1 cellular context compared by ENCODE assay signal in genomic region chr4:54658321-54659093, GRCh38.
TF ChIP-seq lines count a peak whose summit lies in the region.

No MANE protein-coding gene starts in this region.

TF ChIP-seq in HEK293, 187 proteins besides CTCF, POLR2A, EP300 and RAD21 (continued from another document and continues in another):
- TF ChIP-seq ZNF362 (tag by site-specific recombination; IDR thresholded peaks at IDR 0.05): no peak
- TF ChIP-seq ZNF184 (tag by site-specific recombination; IDR thresholded peaks at IDR 0.05): no peak
- no peak for TF ChIP-seq ZNF16 (tag by site-specific recombination; IDR thresholded peaks at IDR 0.05; ENCODE audit: low read depth)
- TF ChIP-seq OSR2 (tag by site-specific recombination; IDR thresholded peaks at IDR 0.05): no peak
- TF ChIP-seq ZNF133 (tag by site-specific recombination; IDR thresholded peaks at IDR 0.05): no peak
- TF ChIP-seq FEZF1 (tag by site-specific recombination; IDR thresholded peaks at IDR 0.05): peak; percentile 72
- TF ChIP-seq ZNF239 (tag by site-specific recombination; IDR thresholded peaks at IDR 0.05): no peak
- TF ChIP-seq ZNF311 (tag by site-specific recombination; IDR thresholded peaks at IDR 0.05; ENCODE audit: borderline replicate concordance): no peak
- no peak for TF ChIP-seq ZNF792 (tag by site-specific recombination; IDR thresholded peaks at IDR 0.05)
- TF ChIP-seq ZNF2 (tag by site-specific recombination; IDR thresholded peaks at IDR 0.05): peak; percentile 66
- TF ChIP-seq, protein P1, sequence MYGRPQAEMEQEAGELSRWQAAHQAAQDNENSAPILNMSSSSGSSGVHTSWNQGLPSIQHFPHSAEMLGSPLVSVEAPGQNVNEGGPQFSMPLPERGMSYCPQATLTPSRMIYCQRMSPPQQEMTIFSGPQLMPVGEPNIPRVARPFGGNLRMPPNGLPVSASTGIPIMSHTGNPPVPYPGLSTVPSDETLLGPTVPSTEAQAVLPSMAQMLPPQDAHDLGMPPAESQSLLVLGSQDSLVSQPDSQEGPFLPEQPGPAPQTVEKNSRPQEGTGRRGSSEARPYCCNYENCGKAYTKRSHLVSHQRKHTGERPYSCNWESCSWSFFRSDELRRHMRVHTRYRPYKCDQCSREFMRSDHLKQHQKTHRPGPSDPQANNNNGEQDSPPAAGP (tag by site-specific recombination; IDR thresholded peaks at IDR 0.05): 0 out of 2 replicates have a peak, but pooled peaks have one; percentile 25
- no peak for TF ChIP-seq ZNF214 (tag by site-specific recombination; IDR thresholded peaks at IDR 0.05; ENCODE audit: borderline replicate concordance)
- TF ChIP-seq ZNF112 (tag by site-specific recombination; IDR thresholded peaks at IDR 0.05): no peak
- no peak for TF ChIP-seq ZNF157 (tag by site-specific recombination; IDR thresholded peaks at IDR 0.05)
- no peak for TF ChIP-seq ZNF155 (tag by site-specific recombination; IDR thresholded peaks at IDR 0.05)
- TF ChIP-seq MZF1 (tag by site-specific recombination; IDR thresholded peaks at IDR 0.05; ENCODE audit: borderline replicate concordance): no peak
- no peak for TF ChIP-seq ZNF624 (tag by site-specific recombination; IDR thresholded peaks at IDR 0.05)
- TF ChIP-seq ZBTB8A (tag by site-specific recombination; IDR thresholded peaks at IDR 0.05): no peak; the same call in 1 of the 2 replicates
- no peak for TF ChIP-seq ZNF324 (tag by site-specific recombination; IDR thresholded peaks at IDR 0.05)
- TF ChIP-seq ZNF704 (tag by site-specific recombination; IDR thresholded peaks at IDR 0.05): no peak
- TF ChIP-seq, protein P2, sequence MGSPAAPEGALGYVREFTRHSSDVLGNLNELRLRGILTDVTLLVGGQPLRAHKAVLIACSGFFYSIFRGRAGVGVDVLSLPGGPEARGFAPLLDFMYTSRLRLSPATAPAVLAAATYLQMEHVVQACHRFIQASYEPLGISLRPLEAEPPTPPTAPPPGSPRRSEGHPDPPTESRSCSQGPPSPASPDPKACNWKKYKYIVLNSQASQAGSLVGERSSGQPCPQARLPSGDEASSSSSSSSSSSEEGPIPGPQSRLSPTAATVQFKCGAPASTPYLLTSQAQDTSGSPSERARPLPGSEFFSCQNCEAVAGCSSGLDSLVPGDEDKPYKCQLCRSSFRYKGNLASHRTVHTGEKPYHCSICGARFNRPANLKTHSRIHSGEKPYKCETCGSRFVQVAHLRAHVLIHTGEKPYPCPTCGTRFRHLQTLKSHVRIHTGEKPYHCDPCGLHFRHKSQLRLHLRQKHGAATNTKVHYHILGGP (tag by site-specific recombination; IDR thresholded peaks at IDR 0.05): no peak
- TF ChIP-seq ZNF37A (tag by site-specific recombination; IDR thresholded peaks at IDR 0.05): no peak
- TF ChIP-seq ZBTB20 (tag by site-specific recombination; IDR thresholded peaks at IDR 0.05): peak; percentile 87
- TF ChIP-seq ZNF248 (tag by site-specific recombination; IDR thresholded peaks at IDR 0.05): no peak
- TF ChIP-seq ZNF701 (tag by site-specific recombination; IDR thresholded peaks at IDR 0.05): no peak
- TF ChIP-seq, protein P3, sequence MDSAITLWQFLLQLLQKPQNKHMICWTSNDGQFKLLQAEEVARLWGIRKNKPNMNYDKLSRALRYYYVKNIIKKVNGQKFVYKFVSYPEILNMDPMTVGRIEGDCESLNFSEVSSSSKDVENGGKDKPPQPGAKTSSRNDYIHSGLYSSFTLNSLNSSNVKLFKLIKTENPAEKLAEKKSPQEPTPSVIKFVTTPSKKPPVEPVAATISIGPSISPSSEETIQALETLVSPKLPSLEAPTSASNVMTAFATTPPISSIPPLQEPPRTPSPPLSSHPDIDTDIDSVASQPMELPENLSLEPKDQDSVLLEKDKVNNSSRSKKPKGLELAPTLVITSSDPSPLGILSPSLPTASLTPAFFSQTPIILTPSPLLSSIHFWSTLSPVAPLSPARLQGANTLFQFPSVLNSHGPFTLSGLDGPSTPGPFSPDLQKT (IDR thresholded peaks at IDR 0.05; ENCODE audit: borderline replicate concordance, low read depth, low read length): no peak
- no peak for TF ChIP-seq ZNF664 (tag by site-specific recombination; IDR thresholded peaks at IDR 0.05)
- TF ChIP-seq ZNF530 (tag by site-specific recombination; IDR thresholded peaks at IDR 0.05; ENCODE audit: low read depth): no peak
- TF ChIP-seq ZNF660 (tag by site-specific recombination; IDR thresholded peaks at IDR 0.05): 0 out of 2 replicates have a peak, but pooled peaks have one; percentile 33
- TF ChIP-seq, protein P4, sequence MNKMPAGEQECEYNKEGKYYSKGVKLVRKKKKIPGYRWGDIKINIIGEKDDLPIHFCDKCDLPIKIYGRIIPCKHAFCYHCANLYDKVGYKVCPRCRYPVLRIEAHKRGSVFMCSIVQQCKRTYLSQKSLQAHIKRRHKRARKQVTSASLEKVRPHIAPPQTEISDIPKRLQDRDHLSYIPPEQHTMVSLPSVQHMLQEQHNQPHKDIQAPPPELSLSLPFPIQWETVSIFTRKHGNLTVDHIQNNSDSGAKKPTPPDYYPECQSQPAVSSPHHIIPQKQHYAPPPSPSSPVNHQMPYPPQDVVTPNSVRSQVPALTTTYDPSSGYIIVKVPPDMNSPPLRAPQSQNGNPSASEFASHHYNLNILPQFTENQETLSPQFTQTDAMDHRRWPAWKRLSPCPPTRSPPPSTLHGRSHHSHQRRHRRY (tag by site-specific recombination; IDR thresholded peaks at IDR 0.05): no peak
- peak; percentile 25; the same call in 1 of the 2 replicates for TF ChIP-seq SP3 (tag by site-specific recombination; IDR thresholded peaks at IDR 0.05)
- TF ChIP-seq ZNF707 (tag by site-specific recombination; IDR thresholded peaks at IDR 0.05): no peak
- peak; percentile 85 for TF ChIP-seq SP2 (tag by site-specific recombination; IDR thresholded peaks at IDR 0.05)
- no peak for TF ChIP-seq ZFP41 (tag by site-specific recombination; IDR thresholded peaks at IDR 0.05; ENCODE audit: borderline replicate concordance)
- no peak for TF ChIP-seq ZXDB (tag by site-specific recombination; IDR thresholded peaks at IDR 0.05)
- no peak for TF ChIP-seq HIC1 (tag by site-specific recombination; IDR thresholded peaks at IDR 0.05)
- no peak for TF ChIP-seq ZBTB11 (tag by site-specific recombination; conservative IDR thresholded peaks at IDR 0.05; ENCODE audit: low read depth)
- 0 out of 2 replicates have a peak, but pooled peaks have one; percentile 29 for TF ChIP-seq IKZF3 (tag by site-specific recombination; IDR thresholded peaks at IDR 0.05)
- TF ChIP-seq ZNF302 (tag by site-specific recombination; IDR thresholded peaks at IDR 0.05; ENCODE audit: low read depth): no peak
- TF ChIP-seq, protein P5, sequence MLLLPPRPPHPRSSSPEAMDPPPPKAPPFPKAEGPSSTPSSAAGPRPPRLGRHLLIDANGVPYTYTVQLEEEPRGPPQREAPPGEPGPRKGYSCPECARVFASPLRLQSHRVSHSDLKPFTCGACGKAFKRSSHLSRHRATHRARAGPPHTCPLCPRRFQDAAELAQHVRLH (tag by site-specific recombination; IDR thresholded peaks at IDR 0.05): no peak
- TF ChIP-seq ZNF639 (tag by site-specific recombination; IDR thresholded peaks at IDR 0.05): no peak
- no peak for TF ChIP-seq ZSCAN30 (tag by site-specific recombination; IDR thresholded peaks at IDR 0.05)
- TF ChIP-seq, protein P6, sequence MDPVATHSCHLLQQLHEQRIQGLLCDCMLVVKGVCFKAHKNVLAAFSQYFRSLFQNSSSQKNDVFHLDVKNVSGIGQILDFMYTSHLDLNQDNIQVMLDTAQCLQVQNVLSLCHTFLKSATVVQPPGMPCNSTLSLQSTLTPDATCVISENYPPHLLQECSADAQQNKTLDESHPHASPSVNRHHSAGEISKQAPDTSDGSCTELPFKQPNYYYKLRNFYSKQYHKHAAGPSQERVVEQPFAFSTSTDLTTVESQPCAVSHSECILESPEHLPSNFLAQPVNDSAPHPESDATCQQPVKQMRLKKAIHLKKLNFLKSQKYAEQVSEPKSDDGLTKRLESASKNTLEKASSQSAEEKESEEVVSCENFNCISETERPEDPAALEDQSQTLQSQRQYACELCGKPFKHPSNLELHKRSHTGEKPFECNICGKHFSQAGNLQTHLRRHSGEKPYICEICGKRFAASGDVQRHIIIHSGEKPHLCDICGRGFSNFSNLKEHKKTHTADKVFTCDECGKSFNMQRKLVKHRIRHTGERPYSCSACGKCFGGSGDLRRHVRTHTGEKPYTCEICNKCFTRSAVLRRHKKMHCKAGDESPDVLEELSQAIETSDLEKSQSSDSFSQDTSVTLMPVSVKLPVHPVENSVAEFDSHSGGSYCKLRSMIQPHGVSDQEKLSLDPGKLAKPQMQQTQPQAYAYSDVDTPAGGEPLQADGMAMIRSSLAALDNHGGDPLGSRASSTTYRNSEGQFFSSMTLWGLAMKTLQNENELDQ (tag by site-specific recombination; IDR thresholded peaks at IDR 0.05; ENCODE audit: low read depth): no peak
- TF ChIP-seq, protein P7, sequence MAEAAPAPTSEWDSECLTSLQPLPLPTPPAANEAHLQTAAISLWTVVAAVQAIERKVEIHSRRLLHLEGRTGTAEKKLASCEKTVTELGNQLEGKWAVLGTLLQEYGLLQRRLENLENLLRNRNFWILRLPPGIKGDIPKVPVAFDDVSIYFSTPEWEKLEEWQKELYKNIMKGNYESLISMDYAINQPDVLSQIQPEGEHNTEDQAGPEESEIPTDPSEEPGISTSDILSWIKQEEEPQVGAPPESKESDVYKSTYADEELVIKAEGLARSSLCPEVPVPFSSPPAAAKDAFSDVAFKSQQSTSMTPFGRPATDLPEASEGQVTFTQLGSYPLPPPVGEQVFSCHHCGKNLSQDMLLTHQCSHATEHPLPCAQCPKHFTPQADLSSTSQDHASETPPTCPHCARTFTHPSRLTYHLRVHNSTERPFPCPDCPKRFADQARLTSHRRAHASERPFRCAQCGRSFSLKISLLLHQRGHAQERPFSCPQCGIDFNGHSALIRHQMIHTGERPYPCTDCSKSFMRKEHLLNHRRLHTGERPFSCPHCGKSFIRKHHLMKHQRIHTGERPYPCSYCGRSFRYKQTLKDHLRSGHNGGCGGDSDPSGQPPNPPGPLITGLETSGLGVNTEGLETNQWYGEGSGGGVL (tag by site-specific recombination; IDR thresholded peaks at IDR 0.05): no peak
- no peak for TF ChIP-seq ZNF175 (tag by site-specific recombination; IDR thresholded peaks at IDR 0.05)
